ENCODE assay signal across 28 cellular contexts in genomic region chr6:137260205-137260604, GRCh38.
"Had no signal": no experiment of that assay in that cellular context is flagged by ENCODE, and none has a peak within 500 bp of the region (broad histone marks: within the 10 kb centered on the region; RNA-seq: fewer than 3 reads in every experiment).

No MANE protein-coding gene starts in this region.

- DNase-seq: effector CD8-positive, alpha-beta T cell; endodermal cell; foreskin keratinocyte; heart left ventricle; left cardiac atrium; left lung; mesenchymal stem cell; mucosa of descending colon; naive B cell; pancreas; retina; right lobe of liver; small intestine; stimulated activated CD4-positive, alpha-beta T cell treated with anti-CD3 and anti-CD28 coated beads, Interleukin-15, amount 100 ng/mL, for 24 hours; stimulated activated CD4-positive, alpha-beta T cell treated with anti-CD3 and anti-CD28 coated beads, Interleukin-2, amount 100 ng/mL, for 48 hours; stimulated activated naive CD4-positive, alpha-beta T cell; stimulated activated naive CD8-positive, alpha-beta T cell treated with anti-CD3 and anti-CD28 coated beads, Interleukin-15, amount 100 ng/mL, for 72 hours; transverse colon had no signal

- H3K4me3 ChIP-seq: esophagus muscularis mucosa, gastroesophageal sphincter, heart left ventricle, hepatocyte, left lung, lung, mucosa of descending colon, pancreas, right lobe of liver, suprapubic skin, transverse colon, vagina had no signal

- H3K4me1 Mint-ChIP-seq: endodermal cell, neural crest cell had no signal

- H3K9me3 Mint-ChIP-seq: natural killer cell treated with Interleukin-12 subunit alpha and Interleukin-12 subunit beta and Interleukin-15 and Interleukin-18, amount 100 ng/mL, for 72 hours; neural crest cell; stimulated activated naive CD8-positive, alpha-beta T cell treated with anti-CD3 and anti-CD28 coated beads, Interleukin-15, amount 100 ng/mL, for 72 hours had no signal

- ATAC-seq: gastroesophageal sphincter; left cardiac atrium; left lung; mucosa of descending colon; natural killer cell treated with Interleukin-12 subunit alpha and Interleukin-12 subunit beta and Interleukin-15 and Interleukin-18, amount 100 ng/mL, for 72 hours; pancreas; right lobe of liver; stimulated activated naive CD8-positive, alpha-beta T cell treated with anti-CD3 and anti-CD28 coated beads, Interleukin-15, amount 100 ng/mL, for 72 hours had no signal

- H3K27ac ChIP-seq: foreskin keratinocyte, hepatocyte, neutrophil, pancreas, right lobe of liver, suprapubic skin, transverse colon had no signal

- H3K9me3 ChIP-seq: neutrophil, pancreas, right lobe of liver, suprapubic skin had no signal

- H3K36me3 Mint-ChIP-seq: mesothelial cell of epicardium had no signal

- H3K36me3 ChIP-seq: esophagus muscularis mucosa, gastroesophageal sphincter, heart left ventricle, left lung, neutrophil, pancreas, right lobe of liver, suprapubic skin, transverse colon, vagina had no signal

- H3K27me3 Mint-ChIP-seq: naive B cell; natural killer cell treated with Interleukin-12 subunit alpha and Interleukin-12 subunit beta and Interleukin-15 and Interleukin-18, amount 100 ng/mL, for 72 hours had no signal

- H3K4me3 Mint-ChIP-seq: endodermal cell; mesothelial cell of epicardium; neural crest cell; stimulated activated naive CD8-positive, alpha-beta T cell treated with anti-CD3 and anti-CD28 coated beads, Interleukin-15, amount 100 ng/mL, for 72 hours had no signal

- H3K27ac Mint-ChIP-seq: endodermal cell; mesothelial cell of epicardium; stimulated activated naive CD8-positive, alpha-beta T cell treated with anti-CD3 and anti-CD28 coated beads, Interleukin-15, amount 100 ng/mL, for 72 hours had no signal

- H3K27me3 ChIP-seq: esophagus muscularis mucosa, gastroesophageal sphincter, heart left ventricle, hepatocyte, left lung, neutrophil, pancreas, right lobe of liver, suprapubic skin, transverse colon, vagina had no signal
